In genomic region chr5:59746261-59746765, GRCh38 we compare ENCODE assay signal across 12 cellular contexts.
A peak's percentile ranks its signal among the peaks of the same experiment; 100 is the strongest.
DNase-seq lines count a peak whose midpoint lies in the region; ATAC-seq, FAIRE-seq and TF ChIP-seq lines count a peak whose summit lies in the region.
"Had no signal": no experiment of that assay in that cellular context is flagged by ENCODE, and none has a peak within 500 bp of the region (broad histone marks: within the 10 kb centered on the region; RNA-seq: fewer than 3 reads in every experiment).

No MANE protein-coding gene starts in this region.

- H3K9ac ChIP-seq in endothelial cell of umbilical vein (replicated peaks; ENCODE audit: extremely low read depth, insufficient read depth, low read length) (no peak overlapping the region), rectal smooth muscle tissue (ENCODE audit: low read length) (no peak overlapping the region)

- H2AFZ ChIP-seq in endothelial cell of umbilical vein (ENCODE audit: low read depth, low read length), result no peak overlapping the region

- TF ChIP-seq POLR2A in endothelial cell of umbilical vein (IDR thresholded peaks at IDR 0.05; ENCODE audit: low read depth, low read length), result no peak

- TF ChIP-seq CTCF in endothelial cell of umbilical vein (IDR thresholded peaks at IDR 0.05; ENCODE audit: extremely low read depth in 1 of 2, insufficient read depth in 1 of 2, low read depth in 1 of 2, low read length in 2 of 2), result no peak
- no peak for TF ChIP-seq CTCF in BE2C (IDR thresholded peaks at IDR 0.05; ENCODE audit: low read depth, low read length)

- H3K4me3 ChIP-seq in endothelial cell of umbilical vein (replicated peaks in 1 of 3; ENCODE audit: insufficient read depth in 1 of 3, low read depth in 1 of 3, low read length in 3 of 3) (no peak overlapping the region), rectal smooth muscle tissue (ENCODE audit: low read length) (no peak overlapping the region), BE2C (ENCODE audit: low read depth, low read length) (no peak overlapping the region)
- no peak overlapping the region for H3K4me3 ChIP-seq in naive thymus-derived CD4-positive, alpha-beta T cell (ENCODE audit: low read length)
- H3K4me3 ChIP-seq: left ventricle myocardium inferior had no signal

- H3K9me3 ChIP-seq in endothelial cell of umbilical vein (replicated peaks; ENCODE audit: control insufficient read depth, insufficient read depth, low read length), result no peaks in the 10 kb centered on the region
- no peaks in the 10 kb centered on the region for H3K9me3 ChIP-seq in BE2C
- no peaks in the 10 kb centered on the region for H3K9me3 ChIP-seq in naive thymus-derived CD4-positive, alpha-beta T cell (ENCODE audit: control insufficient read depth in 2 of 3, low read length in 3 of 3)
- H3K9me3 ChIP-seq: left ventricle myocardium inferior had no signal

- H3K27ac ChIP-seq in endothelial cell of umbilical vein (ENCODE audit: insufficient read depth, low read depth, low read length) (peak overlapping the region; percentile 29), rectal smooth muscle tissue (ENCODE audit: low read depth, low read length) (peak overlapping the region; percentile 27)
- no peak overlapping the region for H3K27ac ChIP-seq in naive thymus-derived CD4-positive, alpha-beta T cell (ENCODE audit: low read depth, low read length)
- H3K27ac ChIP-seq: left ventricle myocardium inferior had no signal

- peaks cover 33% of the 10 kb centered on the region for H3K4me1 ChIP-seq in endothelial cell of umbilical vein (ENCODE audit: control insufficient read depth, extremely low read depth, insufficient read depth, low read length)
- peaks cover 9% of the 10 kb centered on the region for H3K4me1 ChIP-seq in rectal smooth muscle tissue (ENCODE audit: control insufficient read depth, insufficient read depth, low read length)
- H3K4me1 ChIP-seq in BE2C, result no peaks in the 10 kb centered on the region
- no peaks in the 10 kb centered on the region for H3K4me1 ChIP-seq in naive thymus-derived CD4-positive, alpha-beta T cell (ENCODE audit: control insufficient read depth in 2 of 2, insufficient read depth in 2 of 2, low read length in 2 of 2)

- H3K9me1 ChIP-seq in endothelial cell of umbilical vein (replicated peaks; ENCODE audit: control insufficient read depth, extremely low read depth, insufficient read depth, low read length), result no peaks in the 10 kb centered on the region

- POLR2A ChIA-PET in endothelial cell of umbilical vein (lab: Charles Lee), result no interaction called here
- POLR2A ChIA-PET in naive thymus-derived CD4-positive, alpha-beta T cell (lab: Charles Lee), result no interaction called here

- no peak overlapping the region for H3K27ac Mint-ChIP-seq in naive thymus-derived CD4-positive, alpha-beta T cell

- H3K36me3 ChIP-seq in endothelial cell of umbilical vein (ENCODE audit: control insufficient read depth in 2 of 2, extremely low read depth in 1 of 2, insufficient read depth in 2 of 2, low read length in 2 of 2), result no peaks in the 10 kb centered on the region
- H3K36me3 ChIP-seq in rectal smooth muscle tissue (ENCODE audit: control insufficient read depth, insufficient read depth, low read length), result no peaks in the 10 kb centered on the region
- H3K36me3 ChIP-seq in BE2C, result no peaks in the 10 kb centered on the region
- H3K36me3 ChIP-seq in naive thymus-derived CD4-positive, alpha-beta T cell (ENCODE audit: control insufficient read depth in 2 of 3, insufficient read depth in 3 of 3, low read length in 3 of 3), result no peaks in the 10 kb centered on the region
- H3K36me3 ChIP-seq: left ventricle myocardium inferior had no signal

- CTCF ChIA-PET in endothelial cell of umbilical vein (lab: Charles Lee), result no interaction called here
- CTCF ChIA-PET in naive thymus-derived CD4-positive, alpha-beta T cell (lab: Charles Lee), result no interaction called here

- H3K4me1 Mint-ChIP-seq in naive thymus-derived CD4-positive, alpha-beta T cell, result peaks cover 0 to 2% (median 0%) of the 10 kb centered on the region in 7 donors

- FAIRE-seq in endothelial cell of umbilical vein (lab: Jason Lieb, UNC), result peak; percentile 37

- dilution Hi-C loops in endothelial cell of umbilical vein (cut with MboI; ENCODE audit: extremely low pct_ligation_motif_present, low sequenced_read_pairs), result no loop called here

- intact Hi-C loops in endothelial cell of umbilical vein (cut with micrococcal nuclease), result no loop called here
- intact Hi-C loops in naive thymus-derived CD4-positive, alpha-beta T cell (cut with micrococcal nuclease), result no loop called here

- H3K4me2 ChIP-seq in endothelial cell of umbilical vein (ENCODE audit: insufficient read depth, low read length), result no peak overlapping the region

- H3K79me2 ChIP-seq in endothelial cell of umbilical vein (ENCODE audit: control insufficient read depth, insufficient read depth, low read length), result peaks cover 27% of the 10 kb centered on the region

- peaks cover 0 to 6% (median 0%) of the 10 kb centered on the region in 5 donors for H3K27me3 Mint-ChIP-seq in naive thymus-derived CD4-positive, alpha-beta T cell

- no peak overlapping the region for H3K4me3 Mint-ChIP-seq in naive thymus-derived CD4-positive, alpha-beta T cell

- no peak for ATAC-seq in GM21576 (IDR thresholded peaks at IDR 0.05; ENCODE audit: unreplicated experiment)
- ATAC-seq in naive thymus-derived CD4-positive, alpha-beta T cell, result no peak

- peaks cover 0 to 5% (median 0%) of the 10 kb centered on the region in 11 donors for H3K9me3 Mint-ChIP-seq in naive thymus-derived CD4-positive, alpha-beta T cell

- DNase-seq in EL (peak; percentile 67), NCI-H82 treated with DMSO at 0.1 percent for 48 hours (lab: John Stamatoyannopoulos, UW; ENCODE audit: unreplicated experiment) (peak; percentile 91), endothelial cell of umbilical vein (ENCODE audit: low read depth, low spot score) (peak; percentile 37), cerebellum (ENCODE audit: low spot score) (no peak), BE2C (no peak)
- no peak for DNase-seq in naive thymus-derived CD4-positive, alpha-beta T cell
- DNase-seq: amygdala, foreskin melanocyte, left ventricle myocardium inferior, right cardiac atrium had no signal

- H4K20me1 ChIP-seq in endothelial cell of umbilical vein (replicated peaks; ENCODE audit: control insufficient read depth, extremely low read depth, insufficient read depth, low read length), result no peaks in the 10 kb centered on the region

- H3K36me3 Mint-ChIP-seq in naive thymus-derived CD4-positive, alpha-beta T cell, result no peaks in the 10 kb centered on the region

- H3K27me3 ChIP-seq in endothelial cell of umbilical vein (ENCODE audit: control insufficient read depth in 2 of 2, insufficient read depth in 2 of 2, low read length in 2 of 2) (no peaks in the 10 kb centered on the region), rectal smooth muscle tissue (ENCODE audit: control insufficient read depth, insufficient read depth, low read length) (no peaks in the 10 kb centered on the region), BE2C (no peaks in the 10 kb centered on the region)
- no peaks in the 10 kb centered on the region for H3K27me3 ChIP-seq in naive thymus-derived CD4-positive, alpha-beta T cell (ENCODE audit: control insufficient read depth in 2 of 2, insufficient read depth in 2 of 2, low read length in 2 of 2)

- BruUV-seq in endothelial cell of umbilical vein (replicated peaks; lab: Mats Ljungman, UMichigan), result no TSS peak

TF ChIP-seq in endothelial cell of umbilical vein, 7 proteins besides CTCF, POLR2A, EP300 and RAD21:
- TF ChIP-seq POLR2AphosphoS5 (IDR thresholded peaks at IDR 0.05; ENCODE audit: insufficient read depth, low read depth, low read length), result no peak
- peak; percentile 10 for TF ChIP-seq JUN (IDR thresholded peaks at IDR 0.05; ENCODE audit: borderline replicate concordance, insufficient read depth, insufficient read length, low read depth)
- no peak for TF ChIP-seq MYC (IDR thresholded peaks at IDR 0.05; ENCODE audit: low read depth, low read length)
- no peak for TF ChIP-seq EZH2 (IDR thresholded peaks at IDR 0.05; ENCODE audit: borderline replicate concordance, low read depth, low read length, severe bottlenecking)
- no peak for TF ChIP-seq FOS (IDR thresholded peaks at IDR 0.05; ENCODE audit: borderline replicate concordance, insufficient read depth, low read length)
- no peak for TF ChIP-seq GATA2 (IDR thresholded peaks at IDR 0.05; ENCODE audit: insufficient read depth, insufficient read length, low read depth, low read length)
TF ChIP-seq in endothelial cell of umbilical vein: peak in this region for 1.

Comparison
In these comparisons a context has a peak if more than half of its experiments do, and no peak if none do; other contexts are left out.
1. DNase-seq: peak in EL (single experiment), NCI-H82 treated with DMSO at 0.1 percent for 48 hours (single experiment) and endothelial cell of umbilical vein (single experiment); none in cerebellum (single experiment), BE2C (single experiment) and naive thymus-derived CD4-positive, alpha-beta T cell (0 of 9).